In the genomic region with DNA sequence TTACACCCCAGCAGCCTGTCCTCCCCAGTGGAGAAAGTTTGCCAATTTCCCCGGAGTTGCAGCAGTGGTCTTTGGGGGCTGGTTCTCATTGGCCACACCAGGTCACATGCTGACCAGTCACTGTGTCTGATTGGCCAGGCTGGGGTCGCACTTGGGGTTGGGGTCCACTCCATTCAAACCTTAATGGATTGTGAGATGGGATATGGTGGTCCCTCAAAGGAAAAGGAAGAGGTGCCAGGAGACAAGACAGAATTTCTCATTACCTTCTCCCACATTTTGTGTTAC, we compare ENCODE assay signal across 1 cellular context.
TF ChIP-seq lines count a peak whose summit lies in the region.

No MANE protein-coding gene starts in this region.

TF ChIP-seq in GM23338, 12 proteins besides CTCF, POLR2A, EP300 and RAD21 (continued from another document):
- no peak for TF ChIP-seq ETS1 (IDR thresholded peaks at IDR 0.05)
- TF ChIP-seq ZNF114 (CRISPR knock-in tag; IDR thresholded peaks at IDR 0.05): no peak
- TF ChIP-seq STAT1 (IDR thresholded peaks at IDR 0.05; ENCODE audit: unreplicated experiment): no peak
- TF ChIP-seq ZNF331 (CRISPR knock-in tag; IDR thresholded peaks at IDR 0.05; ENCODE audit: low read depth): no peak
- TF ChIP-seq, protein P1, sequence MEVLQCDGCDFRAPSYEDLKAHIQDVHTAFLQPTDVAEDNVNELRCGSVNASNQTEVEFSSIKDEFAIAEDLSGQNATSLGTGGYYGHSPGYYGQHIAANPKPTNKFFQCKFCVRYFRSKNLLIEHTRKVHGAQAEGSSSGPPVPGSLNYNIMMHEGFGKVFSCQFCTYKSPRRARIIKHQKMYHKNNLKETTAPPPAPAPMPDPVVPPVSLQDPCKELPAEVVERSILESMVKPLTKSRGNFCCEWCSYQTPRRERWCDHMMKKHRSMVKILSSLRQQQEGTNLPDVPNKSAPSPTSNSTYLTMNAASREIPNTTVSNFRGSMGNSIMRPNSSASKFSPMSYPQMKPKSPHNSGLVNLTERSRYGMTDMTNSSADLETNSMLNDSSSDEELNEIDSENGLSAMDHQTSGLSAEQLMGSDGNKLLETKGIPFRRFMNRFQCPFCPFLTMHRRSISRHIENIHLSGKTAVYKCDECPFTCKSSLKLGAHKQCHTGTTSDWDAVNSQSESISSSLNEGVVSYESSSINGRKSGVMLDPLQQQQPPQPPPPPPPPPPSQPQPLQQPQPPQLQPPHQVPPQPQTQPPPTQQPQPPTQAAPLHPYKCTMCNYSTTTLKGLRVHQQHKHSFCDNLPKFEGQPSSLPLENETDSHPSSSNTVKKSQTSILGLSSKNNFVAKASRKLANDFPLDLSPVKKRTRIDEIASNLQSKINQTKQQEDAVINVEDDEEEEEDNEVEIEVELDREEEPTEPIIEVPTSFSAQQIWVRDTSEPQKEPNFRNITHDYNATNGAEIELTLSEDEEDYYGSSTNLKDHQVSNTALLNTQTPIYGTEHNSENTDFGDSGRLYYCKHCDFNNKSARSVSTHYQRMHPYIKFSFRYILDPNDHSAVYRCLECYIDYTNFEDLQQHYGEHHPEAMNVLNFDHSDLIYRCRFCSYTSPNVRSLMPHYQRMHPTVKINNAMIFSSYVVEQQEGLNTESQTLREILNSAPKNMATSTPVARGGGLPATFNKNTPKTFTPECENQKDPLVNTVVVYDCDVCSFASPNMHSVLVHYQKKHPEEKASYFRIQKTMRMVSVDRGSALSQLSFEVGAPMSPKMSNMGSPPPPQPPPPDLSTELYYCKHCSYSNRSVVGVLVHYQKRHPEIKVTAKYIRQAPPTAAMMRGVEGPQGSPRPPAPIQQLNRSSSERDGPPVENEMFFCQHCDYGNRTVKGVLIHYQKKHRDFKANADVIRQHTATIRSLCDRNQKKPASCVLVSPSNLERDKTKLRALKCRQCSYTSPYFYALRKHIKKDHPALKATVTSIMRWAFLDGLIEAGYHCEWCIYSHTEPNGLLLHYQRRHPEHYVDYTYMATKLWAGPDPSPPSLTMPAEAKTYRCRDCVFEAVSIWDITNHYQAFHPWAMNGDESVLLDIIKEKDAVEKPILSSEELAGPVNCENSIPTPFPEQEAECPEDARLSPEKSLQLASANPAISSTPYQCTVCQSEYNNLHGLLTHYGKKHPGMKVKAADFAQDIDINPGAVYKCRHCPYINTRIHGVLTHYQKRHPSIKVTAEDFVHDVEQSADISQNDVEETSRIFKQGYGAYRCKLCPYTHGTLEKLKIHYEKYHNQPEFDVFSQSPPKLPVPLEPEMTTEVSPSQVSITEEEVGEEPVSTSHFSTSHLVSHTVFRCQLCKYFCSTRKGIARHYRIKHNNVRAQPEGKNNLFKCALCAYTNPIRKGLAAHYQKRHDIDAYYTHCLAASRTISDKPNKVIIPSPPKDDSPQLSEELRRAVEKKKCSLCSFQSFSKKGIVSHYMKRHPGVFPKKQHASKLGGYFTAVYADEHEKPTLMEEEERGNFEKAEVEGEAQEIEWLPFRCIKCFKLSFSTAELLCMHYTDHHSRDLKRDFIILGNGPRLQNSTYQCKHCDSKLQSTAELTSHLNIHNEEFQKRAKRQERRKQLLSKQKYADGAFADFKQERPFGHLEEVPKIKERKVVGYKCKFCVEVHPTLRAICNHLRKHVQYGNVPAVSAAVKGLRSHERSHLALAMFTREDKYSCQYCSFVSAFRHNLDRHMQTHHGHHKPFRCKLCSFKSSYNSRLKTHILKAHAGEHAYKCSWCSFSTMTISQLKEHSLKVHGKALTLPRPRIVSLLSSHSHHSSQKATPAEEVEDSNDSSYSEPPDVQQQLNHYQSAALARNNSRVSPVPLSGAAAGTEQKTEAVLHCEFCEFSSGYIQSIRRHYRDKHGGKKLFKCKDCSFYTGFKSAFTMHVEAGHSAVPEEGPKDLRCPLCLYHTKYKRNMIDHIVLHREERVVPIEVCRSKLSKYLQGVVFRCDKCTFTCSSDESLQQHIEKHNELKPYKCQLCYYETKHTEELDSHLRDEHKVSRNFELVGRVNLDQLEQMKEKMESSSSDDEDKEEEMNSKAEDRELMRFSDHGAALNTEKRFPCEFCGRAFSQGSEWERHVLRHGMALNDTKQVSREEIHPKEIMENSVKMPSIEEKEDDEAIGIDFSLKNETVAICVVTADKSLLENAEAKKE (CRISPR knock-in tag; IDR thresholded peaks at IDR 0.05): no peak
- no peak for TF ChIP-seq REST (IDR thresholded peaks at IDR 0.05; ENCODE audit: unreplicated experiment)
- no peak for TF ChIP-seq CREB1 (CRISPR knock-in tag; IDR thresholded peaks at IDR 0.05; ENCODE audit: low read depth)
